Comparison of ENCODE assay signal across 8 cellular contexts in genomic region chr1:1115136-1115829, GRCh38. TPM values are rescaled to one million over a fixed set of nuclear protein-coding genes. Genes with fewer than 3 reads are reported as not detected.
DNase-seq lines count a peak whose midpoint lies in the region; ATAC-seq and TF ChIP-seq lines count a peak whose summit lies in the region.

No MANE protein-coding gene starts in this region.

- H3K36me3 ChIP-seq in SK-N-SH (replicated peaks in 1 of 2; ENCODE audit: control insufficient read depth in 1 of 2, insufficient read depth in 2 of 2, low read length in 1 of 2): no peaks in the 10 kb centered on the region
- H3K36me3 ChIP-seq in kidney epithelial cell (ENCODE audit: control insufficient read depth, insufficient read depth, low read length): no peaks in the 10 kb centered on the region

- DNase-seq in SK-N-SH (no peak), kidney epithelial cell (ENCODE audit: low read depth) (no peak), substantia nigra (lab: John Stamatoyannopoulos, UW) (no peak)
- no peak for DNase-seq in activated naive CD8-positive, alpha-beta T cell treated with anti-CD3 and anti-CD28 coated beads, Interleukin-2, amount 50 U/mL, for 24 hours
- DNase-seq in stimulated activated CD4-positive, alpha-beta T cell treated with anti-CD3 and anti-CD28 coated beads, Interleukin-4, amount 100 ng/mL, for 4 hours: no peak

- no peaks in the 10 kb centered on the region for H3F3A ChIP-seq in SK-N-SH (replicated peaks; ENCODE audit: insufficient read depth)

- no peak for TF ChIP-seq EP300 in SK-N-SH (IDR thresholded peaks at IDR 0.05; ENCODE audit: borderline replicate concordance in 1 of 2, low read depth in 1 of 2, low read length in 1 of 2)

- no peaks in the 10 kb centered on the region for H4K20me1 ChIP-seq in SK-N-SH (ENCODE audit: insufficient read depth)

- peak overlapping the region; percentile 71 for H3K4me2 ChIP-seq in SK-N-SH

- WGBS in SK-N-SH (ENCODE audit: low lambda C conversion rate): 9% methylated on average over 21 of the region's 45 CpGs

- H3K9me3 Mint-ChIP-seq in activated naive CD8-positive, alpha-beta T cell treated with anti-CD3 and anti-CD28 coated beads, Interleukin-2, amount 50 U/mL, for 24 hours: peaks cover 5% of the 10 kb centered on the region

- no peaks in the 10 kb centered on the region for H3K9me3 ChIP-seq in SK-N-SH

- ATAC-seq in SK-N-SH treated with all-trans-retinoic acid at 6 μM for 48 hours (no peak), HG02981 (IDR thresholded peaks at IDR 0.05; ENCODE audit: unreplicated experiment) (no peak), HG03469 (IDR thresholded peaks at IDR 0.05; ENCODE audit: unreplicated experiment) (no peak)
- no peak for ATAC-seq in activated naive CD8-positive, alpha-beta T cell treated with anti-CD3 and anti-CD28 coated beads, Interleukin-2, amount 50 U/mL, for 24 hours

- peak overlapping the region; percentile 59 to 60 for H3K4me3 ChIP-seq in SK-N-SH (ENCODE audit: low read depth in 2 of 2, low read length in 1 of 2)
- peak overlapping the region; percentile 88 for H3K4me3 ChIP-seq in kidney epithelial cell (ENCODE audit: low read depth, low read length)

- no peak overlapping the region; a peak in 1 of 4 replicates for H3K27ac ChIP-seq in SK-N-SH (ENCODE audit: low read depth in 2 of 2, low read length in 1 of 2)
- H3K27ac ChIP-seq in substantia nigra (ENCODE audit: low read depth, low read length, poor library complexity, severe bottlenecking): peak overlapping the region; percentile 78

- no peak overlapping the region for H2AFZ ChIP-seq in SK-N-SH (ENCODE audit: low read depth)

- H3K4me3 Mint-ChIP-seq in activated naive CD8-positive, alpha-beta T cell treated with anti-CD3 and anti-CD28 coated beads, Interleukin-2, amount 50 U/mL, for 24 hours: peak overlapping the region; percentile 83

- CTCF ChIA-PET in SK-N-SH (lab: Yijun Ruan, JAX): interaction anchor here (0.8 to 0.9 kb wide), 2 partner anchors 113 to 804 kb away, joined by 3 read pairs; partner anchors contain the start of gene TMEM52

- H3K79me2 ChIP-seq in SK-N-SH (ENCODE audit: insufficient read depth): no peaks in the 10 kb centered on the region

- H3K9me2 ChIP-seq in SK-N-SH: no peaks in the 10 kb centered on the region

- TF ChIP-seq RAD21 in SK-N-SH (IDR thresholded peaks at IDR 0.05; ENCODE audit: low read length): no peak

- peaks cover 12% of the 10 kb centered on the region for H3K27me3 Mint-ChIP-seq in activated naive CD8-positive, alpha-beta T cell treated with anti-CD3 and anti-CD28 coated beads, Interleukin-2, amount 50 U/mL, for 24 hours

- POLR2A ChIA-PET in SK-N-SH (lab: Yijun Ruan, JAX): no interaction called here

- H3K36me3 Mint-ChIP-seq in activated naive CD8-positive, alpha-beta T cell treated with anti-CD3 and anti-CD28 coated beads, Interleukin-2, amount 50 U/mL, for 24 hours (ENCODE audit: low read depth): peaks cover 32% of the 10 kb centered on the region

- H3K4me1 ChIP-seq in SK-N-SH (ENCODE audit: control insufficient read depth in 1 of 2, insufficient read depth in 2 of 2, low read depth in 1 of 2, low read length in 1 of 2): peaks cover 0 to 10% of the 10 kb centered on the region in 2 experiments; a peak in 1 of 4 replicates

- peak overlapping the region; percentile 69 for H3K27ac Mint-ChIP-seq in activated naive CD8-positive, alpha-beta T cell treated with anti-CD3 and anti-CD28 coated beads, Interleukin-2, amount 50 U/mL, for 24 hours

- H3K27me3 ChIP-seq in SK-N-SH (ENCODE audit: insufficient read depth) (0 out of 2 replicates have a peak, but pooled peaks cover 6% of the 10 kb centered on the region), kidney epithelial cell (ENCODE audit: control insufficient read depth, insufficient read depth, low read length) (peaks cover 16% of the 10 kb centered on the region)

- TF ChIP-seq CTCF in SK-N-SH (IDR thresholded peaks at IDR 0.05): no peak
- no peak for TF ChIP-seq CTCF in kidney epithelial cell (IDR thresholded peaks at IDR 0.05; ENCODE audit: insufficient read depth, low read length, poor library complexity, severe bottlenecking)

- peak overlapping the region; percentile 61; the same call in 1 of the 2 replicates for H3K9ac ChIP-seq in SK-N-SH

- peaks cover 16% of the 10 kb centered on the region for H3K4me1 Mint-ChIP-seq in activated naive CD8-positive, alpha-beta T cell treated with anti-CD3 and anti-CD28 coated beads, Interleukin-2, amount 50 U/mL, for 24 hours

TF ChIP-seq in SK-N-SH, 30 proteins besides CTCF, POLR2A, EP300 and RAD21 (continues in another document):
- TF ChIP-seq POLR2AphosphoS5 (IDR thresholded peaks at IDR 0.05; ENCODE audit: low read depth, low read length): no peak
- no peak for TF ChIP-seq GATA2 (CRISPR knock-in tag; IDR thresholded peaks at IDR 0.05)
- no peak for TF ChIP-seq FOXJ3 (CRISPR knock-in tag; IDR thresholded peaks at IDR 0.05)
- no peak for TF ChIP-seq ZBTB33 (IDR thresholded peaks at IDR 0.05; ENCODE audit: borderline replicate concordance, low read depth)
- no peak for TF ChIP-seq USF1 (IDR thresholded peaks at IDR 0.05; ENCODE audit: borderline replicate concordance, low read depth)
- no peak for TF ChIP-seq RXRA (IDR thresholded peaks at IDR 0.05; ENCODE audit: borderline replicate concordance, low read depth)

TF ChIP-seq in SK-N-SH treated with all-trans-retinoic acid at 6 μM for 48 hours, 23 proteins besides CTCF, POLR2A, EP300 and RAD21:
- no peak for TF ChIP-seq RARB (CRISPR knock-in tag; IDR thresholded peaks at IDR 0.05)
- no peak for TF ChIP-seq SNAI2 (CRISPR knock-in tag; IDR thresholded peaks at IDR 0.05)
- TF ChIP-seq OSR1 (CRISPR knock-in tag; IDR thresholded peaks at IDR 0.05): no peak
- no peak for TF ChIP-seq ZNF565 (CRISPR knock-in tag; conservative IDR thresholded peaks at IDR 0.05; ENCODE audit: low read depth)
- TF ChIP-seq TSHZ2 (CRISPR knock-in tag; IDR thresholded peaks at IDR 0.05): no peak
- TF ChIP-seq GLIS3 (CRISPR knock-in tag; IDR thresholded peaks at IDR 0.05): no peak

RNA-seq across cellular contexts. Expression of gene C1orf159, which starts 0.6 kb away (rescaled TPM):
- 10.1 and 10.2 TPM in 2 replicates for polyA plus RNA-seq in SK-N-SH (2012; rRNA removed)
- 3.0 and 4.9 TPM in 2 replicates for polyA plus RNA-seq in SK-N-SH (2012; cell fraction: cytosol; rRNA removed)
- 57.7 and 66.0 TPM in 2 replicates for polyA plus RNA-seq in SK-N-SH (2012; cell fraction: nucleus; rRNA removed)
- total RNA-seq in kidney epithelial cell: 20.3 and 25.5 TPM in 2 replicates

RNA-seq across cellular contexts. Expression of gene RNF223, which starts 41.2 kb away (rescaled TPM):
- not detected in 2 replicates for polyA plus RNA-seq in SK-N-SH (2012; rRNA removed)
- polyA plus RNA-seq in SK-N-SH (2012; cell fraction: cytosol; rRNA removed): not detected in 2 replicates
- 0.04 TPM in 1 of 2 replicates, not detected in the other for polyA plus RNA-seq in SK-N-SH (2012; cell fraction: nucleus; rRNA removed)
- total RNA-seq in kidney epithelial cell: 5.4 and 7.5 TPM in 2 replicates

RNA-seq across cellular contexts. Expression of gene TTLL10, which starts 58.4 kb away (rescaled TPM):
- polyA plus RNA-seq in SK-N-SH (2012; rRNA removed): not detected in 2 replicates
- not detected in 2 replicates for polyA plus RNA-seq in SK-N-SH (2012; cell fraction: cytosol; rRNA removed)
- polyA plus RNA-seq in SK-N-SH (2012; cell fraction: nucleus; rRNA removed): not detected in 2 replicates
- 0.27 TPM in 1 of 2 replicates, not detected in the other for total RNA-seq in kidney epithelial cell
